1 cellular context compared by ENCODE assay signal in genomic region chr12:54005853-54006699, GRCh38.
TF ChIP-seq lines count a peak whose summit lies in the region.

No MANE protein-coding gene starts in this region.

TF ChIP-seq in SK-N-SH treated with all-trans-retinoic acid at 6 μM for 48 hours, 23 proteins besides CTCF, POLR2A, EP300 and RAD21 (continued from another document):
- TF ChIP-seq PATZ1 (CRISPR knock-in tag; IDR thresholded peaks at IDR 0.05; ENCODE audit: borderline replicate concordance) (no peak), ZFP30 (CRISPR knock-in tag; IDR thresholded peaks at IDR 0.05) (no peak), RARB (CRISPR knock-in tag; IDR thresholded peaks at IDR 0.05) (no peak), ZNF565 (CRISPR knock-in tag; conservative IDR thresholded peaks at IDR 0.05; ENCODE audit: low read depth) (no peak), ZNF8 (CRISPR knock-in tag; IDR thresholded peaks at IDR 0.05) (no peak), OSR1 (CRISPR knock-in tag; IDR thresholded peaks at IDR 0.05) (no peak), TOX (CRISPR knock-in tag; IDR thresholded peaks at IDR 0.05; ENCODE audit: borderline replicate concordance) (no peak), BACH2 (CRISPR knock-in tag; IDR thresholded peaks at IDR 0.05; ENCODE audit: borderline replicate concordance) (no peak), CREB5 (CRISPR knock-in tag; IDR thresholded peaks at IDR 0.05; ENCODE audit: low read depth) (no peak), ZC3H10 (CRISPR knock-in tag; IDR thresholded peaks at IDR 0.05) (no peak), TSHZ2 (CRISPR knock-in tag; IDR thresholded peaks at IDR 0.05) (no peak), GLIS3 (CRISPR knock-in tag; IDR thresholded peaks at IDR 0.05) (no peak), CSDC2 (CRISPR knock-in tag; IDR thresholded peaks at IDR 0.05) (no peak)
